9 cellular contexts compared by ENCODE assay signal in genomic region chr4:104491396-104491821, GRCh38. TPM values are rescaled to one million over a fixed set of nuclear protein-coding genes. Genes with fewer than 3 reads are reported as not detected.
DNase-seq lines count a peak whose midpoint lies in the region; ATAC-seq and TF ChIP-seq lines count a peak whose summit lies in the region.
"Had no signal": no experiment of that assay in that cellular context is flagged by ENCODE, and none has a peak within 500 bp of the region (broad histone marks: within the 10 kb centered on the region; RNA-seq: fewer than 3 reads in every experiment).

No MANE protein-coding gene starts in this region.

- CTCF ChIA-PET in WTC11 (lab: Charles Lee) = no interaction called here

- H4K8ac ChIP-seq in mesendoderm (ENCODE audit: low read depth, low read length) = no peak overlapping the region

- H3K4me3 ChIP-seq in HL-60 (replicated peaks; ENCODE audit: insufficient read depth, low read length) (peak overlapping the region; percentile 43), mesendoderm (ENCODE audit: low read length) (peak overlapping the region; percentile 40), tibial nerve (peak overlapping the region; percentile 50 to 63 (median 58))

- H3K36me3 Mint-ChIP-seq in WTC11 = no peaks in the 10 kb centered on the region

- no peak for TF ChIP-seq CTCF in HL-60 (IDR thresholded peaks at IDR 0.05; ENCODE audit: insufficient read depth, low read length)
- no peak for TF ChIP-seq CTCF in WTC11 (IDR thresholded peaks at IDR 0.05)
- no peak for TF ChIP-seq CTCF in tibial nerve (IDR thresholded peaks at IDR 0.05)

- no peaks in the 10 kb centered on the region for H3K36me3 ChIP-seq in ES-I3 (ENCODE audit: insufficient read depth, low read length)
- no peaks in the 10 kb centered on the region for H3K36me3 ChIP-seq in mesendoderm (ENCODE audit: control insufficient read depth, insufficient read depth, low read length)
- H3K36me3 ChIP-seq in tibial nerve = no peaks in the 10 kb centered on the region

- H3K79me2 ChIP-seq in mesendoderm (ENCODE audit: control insufficient read depth, insufficient read depth, low read length) = no peaks in the 10 kb centered on the region

- no peak for TF ChIP-seq POLR2A in tibial nerve (IDR thresholded peaks at IDR 0.05)

- H3K27ac ChIP-seq in HL-60 (replicated peaks) = no peak overlapping the region
- H3K27ac ChIP-seq in mesendoderm (ENCODE audit: low read depth, low read length) = peak overlapping the region; percentile 93
- peak overlapping the region; percentile 47 to 84 (median 63) for H3K27ac ChIP-seq in tibial nerve

- H3K18ac ChIP-seq in mesendoderm (ENCODE audit: low read length) = peak overlapping the region; percentile 99

- peaks cover 24% of the 10 kb centered on the region for H3K4me1 ChIP-seq in ES-I3 (ENCODE audit: insufficient read depth, low read length)
- peaks cover 6% of the 10 kb centered on the region for H3K4me1 ChIP-seq in mesendoderm (ENCODE audit: control insufficient read depth, low read depth, low read length)
- peaks cover 0 to 42% (median 3%) of the 10 kb centered on the region in 4 donors for H3K4me1 ChIP-seq in tibial nerve

- H3K79me1 ChIP-seq in mesendoderm (ENCODE audit: low read length) = no peaks in the 10 kb centered on the region

- H3K23ac ChIP-seq in mesendoderm (ENCODE audit: low read length) = no peak overlapping the region

- ATAC-seq in GM21367 (IDR thresholded peaks at IDR 0.05; ENCODE audit: unreplicated experiment) = peak; percentile 23
- ATAC-seq in WTC11 = peak; percentile 14

- WGBS in mesendoderm (ENCODE audit: extremely low coverage, insufficient coverage, low lambda C conversion rate) = no CpG with 5 or more reads among the region's 50 CpGs
- 0% methylated on average over 8 to 15 of the region's 50 CpGs for WGBS in tibial nerve, 2 donors

- POLR2A ChIA-PET in WTC11 (lab: Charles Lee) = interaction anchor here (0.6 kb wide), 1 partner anchor 82 kb away, joined by 3 read pairs; no protein-coding TSS in a partner anchor

- no peak overlapping the region for H4K5ac ChIP-seq in mesendoderm (ENCODE audit: low read length)

- peak overlapping the region; percentile 87 for H3K9ac ChIP-seq in ES-I3 (ENCODE audit: low read depth, low read length)
- H3K9ac ChIP-seq in mesendoderm (ENCODE audit: low read length) = peak overlapping the region; percentile 44

- peak in 1 of 2 experiments; percentile 8 for DNase-seq in HL-60 (ENCODE audit: low read depth in 1 of 2, low spot score in 1 of 2)
- peak; percentile 56 for DNase-seq in WTC11 (ENCODE audit: low spot score)
- peak; percentile 13 for DNase-seq in effector CD4-positive, alpha-beta T cell
- peak; percentile 69 for DNase-seq in mesendoderm
- peak in 1 of 2 donors; percentile 12 for DNase-seq in tibial nerve (ENCODE audit: low spot score in 2 of 2)
- no peak for DNase-seq in kidney tubule cell (ENCODE audit: low spot score)

- peak overlapping the region; percentile 95 for H3K4me3 Mint-ChIP-seq in WTC11

- H3K27me3 Mint-ChIP-seq in WTC11 (ENCODE audit: low read depth) = peaks cover 59% of the 10 kb centered on the region

- peak overlapping the region; percentile 99 for H2BK15ac ChIP-seq in mesendoderm (replicated peaks; ENCODE audit: low read depth)

- no peak overlapping the region for H2BK5ac ChIP-seq in mesendoderm (ENCODE audit: low read length)

- H3K4me2 ChIP-seq in mesendoderm (ENCODE audit: low read length) = peak overlapping the region; percentile 73

- H3K56ac ChIP-seq in mesendoderm (ENCODE audit: low read length) = peak overlapping the region; percentile 75

- peaks cover 65% of the 10 kb centered on the region for H3K4me1 Mint-ChIP-seq in WTC11

- H3K9me3 Mint-ChIP-seq in WTC11 = no peaks in the 10 kb centered on the region
- H3K9me3 Mint-ChIP-seq: activated naive CD4-positive, alpha-beta T cell treated with anti-CD3 and anti-CD28 coated beads, Interleukin-2, amount 50 U/mL, for 72 hours had no signal

- peak overlapping the region; percentile 100 for H2BK120ac ChIP-seq in mesendoderm (ENCODE audit: low read depth, low read length)

- TF ChIP-seq EP300 in tibial nerve (IDR thresholded peaks at IDR 0.05) = no peak

- H3K4ac ChIP-seq in mesendoderm (ENCODE audit: low read depth, low read length) = peak overlapping the region; percentile 94

- no peak overlapping the region for H2AK5ac ChIP-seq in mesendoderm (ENCODE audit: low read length)

- peaks cover 47% of the 10 kb centered on the region for H3K27me3 ChIP-seq in HL-60 (ENCODE audit: insufficient read depth, poor library complexity, severe bottlenecking)
- no peaks in the 10 kb centered on the region for H3K27me3 ChIP-seq in mesendoderm (ENCODE audit: insufficient read depth, low read length, poor library complexity)
- H3K27me3 ChIP-seq in tibial nerve = no peaks in the 10 kb centered on the region

- H3K27ac Mint-ChIP-seq in WTC11 = no peak overlapping the region; the same call in 1 of the 2 replicates
- H3K27ac Mint-ChIP-seq: activated naive CD4-positive, alpha-beta T cell treated with anti-CD3 and anti-CD28 coated beads, Interleukin-2, amount 50 U/mL, for 72 hours had no signal

- H3K9me3 ChIP-seq in ES-I3 (ENCODE audit: control insufficient read depth, insufficient read depth, low read length) (no peaks in the 10 kb centered on the region), tibial nerve (no peaks in the 10 kb centered on the region)

TF ChIP-seq in WTC11, 78 proteins besides CTCF, POLR2A, EP300 and RAD21 (continues in another document):
- TF ChIP-seq STAT6 (CRISPR knock-in tag; conservative IDR thresholded peaks at IDR 0.05; ENCODE audit: low read depth) = no peak
- no peak for TF ChIP-seq FOXK1 (CRISPR knock-in tag; IDR thresholded peaks at IDR 0.05)
- TF ChIP-seq GTF2I (CRISPR knock-in tag; conservative IDR thresholded peaks at IDR 0.05) = no peak
- TF ChIP-seq, protein P1, sequence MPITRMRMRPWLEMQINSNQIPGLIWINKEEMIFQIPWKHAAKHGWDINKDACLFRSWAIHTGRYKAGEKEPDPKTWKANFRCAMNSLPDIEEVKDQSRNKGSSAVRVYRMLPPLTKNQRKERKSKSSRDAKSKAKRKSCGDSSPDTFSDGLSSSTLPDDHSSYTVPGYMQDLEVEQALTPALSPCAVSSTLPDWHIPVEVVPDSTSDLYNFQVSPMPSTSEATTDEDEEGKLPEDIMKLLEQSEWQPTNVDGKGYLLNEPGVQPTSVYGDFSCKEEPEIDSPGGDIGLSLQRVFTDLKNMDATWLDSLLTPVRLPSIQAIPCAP (CRISPR knock-in tag; IDR thresholded peaks at IDR 0.05) = no peak
- TF ChIP-seq, protein P2, sequence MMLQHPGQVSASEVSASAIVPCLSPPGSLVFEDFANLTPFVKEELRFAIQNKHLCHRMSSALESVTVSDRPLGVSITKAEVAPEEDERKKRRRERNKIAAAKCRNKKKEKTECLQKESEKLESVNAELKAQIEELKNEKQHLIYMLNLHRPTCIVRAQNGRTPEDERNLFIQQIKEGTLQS (CRISPR knock-in tag; conservative IDR thresholded peaks at IDR 0.05) = no peak
- no peak for TF ChIP-seq RORB (CRISPR knock-in tag; IDR thresholded peaks at IDR 0.05)
- no peak for TF ChIP-seq ZBTB21 (CRISPR knock-in tag; IDR thresholded peaks at IDR 0.05; ENCODE audit: borderline replicate concordance)
- no peak for TF ChIP-seq PREB (CRISPR knock-in tag; IDR thresholded peaks at IDR 0.05; ENCODE audit: borderline replicate concordance)
- TF ChIP-seq ZNF416 (CRISPR knock-in tag; IDR thresholded peaks at IDR 0.05) = no peak

RNA-seq across cellular contexts. Expression of gene CXXC4, which starts 3.3 kb away (rescaled TPM):
- total RNA-seq in WTC11 (2021) = 2.4 to 3.3 TPM (median 2.8 TPM) in 3 replicates
- 0.34 TPM for polyA plus RNA-seq in mesendoderm (2013, experiment 1 of 2)
- polyA plus RNA-seq in mesendoderm (2013, experiment 2 of 2) = 0.31 TPM
- 1 to 10 TPM; 2.5 to 4.2 (median 3.1) TPM for total RNA-seq in tibial nerve
- total RNA-seq: activated naive CD4-positive, alpha-beta T cell treated with anti-CD3 and anti-CD28 coated beads, Interleukin-2, amount 50 U/mL, for 72 hours had no signal
